In the genomic region with DNA sequence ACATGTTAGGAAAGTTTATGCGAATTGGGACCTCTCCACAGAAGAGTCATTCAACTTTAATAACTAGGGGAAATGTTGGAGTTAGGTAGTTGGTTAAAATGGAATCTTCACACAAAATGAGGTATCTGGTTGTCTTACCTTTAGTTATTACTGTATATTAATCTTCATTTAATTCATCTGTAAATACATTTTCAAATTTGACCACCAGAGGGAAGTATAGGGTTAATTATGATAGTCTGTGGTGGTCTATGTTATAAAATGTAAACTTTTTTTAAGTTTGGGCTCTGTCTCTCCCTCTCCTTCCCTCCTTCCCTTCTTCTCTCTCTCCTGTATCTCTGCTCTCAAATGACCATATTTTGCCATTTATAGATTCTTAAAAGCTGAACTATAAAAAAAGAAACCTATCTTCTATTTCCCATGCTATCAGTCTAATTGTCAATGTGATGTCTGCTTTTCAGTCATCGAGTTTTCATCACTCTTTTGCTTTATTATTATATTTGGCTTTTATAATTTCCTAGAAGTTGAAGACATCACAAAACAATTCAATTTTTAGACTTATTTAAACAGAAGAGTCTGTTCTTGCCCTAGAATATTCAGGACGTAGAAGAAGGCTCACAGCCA, we compare ENCODE assay signal across 8 cellular contexts. TPM values are rescaled to one million over a fixed set of nuclear protein-coding genes. Genes with fewer than 3 reads are reported as not detected.
DNase-seq lines count a peak whose midpoint lies in the region; ATAC-seq lines count a peak whose summit lies in the region.

No MANE protein-coding gene starts in this region.

- ATAC-seq in left lobe of liver, result no peak

- DNase-seq in NCI-H2227 (lab: John Stamatoyannopoulos, UW; ENCODE audit: unreplicated experiment), result peak; percentile 4
- DNase-seq in NCI-H2227 treated with DMSO at 0.1 percent for 48 hours (lab: John Stamatoyannopoulos, UW), result no peak
- DNase-seq in NCI-H1694 treated with DMSO at 0.1 percent for 48 hours (lab: John Stamatoyannopoulos, UW), result peak; percentile 23
- peak; percentile 4 to 30 for DNase-seq in dermis microvascular lymphatic vessel endothelial cell (ENCODE audit: low read depth in 2 of 2)
- DNase-seq in smooth muscle cell of the brain vasculature (ENCODE audit: low read depth, low spot score), result peak; percentile 15
- no peak for DNase-seq in T-helper 9 cell
- DNase-seq in AG08395 (ENCODE audit: low spot score), result no peak
- no peak for DNase-seq in left lobe of liver (ENCODE audit: low spot score)

RNA-seq across cellular contexts. Expression of a gene that starts 49.8 kb away (rescaled TPM):
- total RNA-seq in dermis microvascular lymphatic vessel endothelial cell, result 2.1 and 6.3 TPM in 2 replicates
- total RNA-seq in left lobe of liver, result 1.5 TPM

Comparison
In these comparisons a context has a peak if more than half of its experiments do, and no peak if none do; other contexts are left out.
1. DNase-seq: peak in NCI-H2227 (single experiment), NCI-H1694 treated with DMSO at 0.1 percent for 48 hours (single experiment), dermis microvascular lymphatic vessel endothelial cell (2 of 2) and smooth muscle cell of the brain vasculature (single experiment); none in NCI-H2227 treated with DMSO at 0.1 percent for 48 hours (single experiment), T-helper 9 cell (single experiment), AG08395 (single experiment) and left lobe of liver (single experiment).